In genomic region chr2:126692934-126693592, GRCh38 we compare ENCODE assay signal across 1 cellular context. TPM values are rescaled to one million over a fixed set of nuclear protein-coding genes. Genes with fewer than 3 reads are reported as not detected.
"Had no signal": no experiment of that assay in that cellular context is flagged by ENCODE, and none has a peak within 500 bp of the region (broad histone marks: within the 10 kb centered on the region; RNA-seq: fewer than 3 reads in every experiment).

No MANE protein-coding gene starts in this region.

RNA-seq across cellular contexts. Expression of gene GYPC, which starts 37.1 kb away (rescaled TPM):
- polyA plus RNA-seq: keratinocyte had no signal
